8 cellular contexts compared by ENCODE assay signal in genomic region chr5:131671409-131671808, GRCh38. TPM values are rescaled to one million over a fixed set of nuclear protein-coding genes. Genes with fewer than 3 reads are reported as not detected.
DNase-seq lines count a peak whose midpoint lies in the region; ATAC-seq and TF ChIP-seq lines count a peak whose summit lies in the region.

No MANE protein-coding gene starts in this region.

- intact Hi-C loops in natural killer cell (cut with micrococcal nuclease) = no loop called here
- intact Hi-C loops in ovary (cut with DNase I) = no loop called here

- peak; percentile 36 for DNase-seq in EH (ENCODE audit: low read depth)
- DNase-seq in astrocyte of the spinal cord (ENCODE audit: low read depth, low spot score) = peak; percentile 17
- DNase-seq in natural killer cell = no peak
- DNase-seq in DMS53 treated with DMSO at 0.1 percent for 48 hours (lab: John Stamatoyannopoulos, UW; ENCODE audit: unreplicated experiment) = no peak
- no peak for DNase-seq in ovary
- no peak for DNase-seq in DMS79 treated with DMSO at 0.1 percent for 48 hours (lab: John Stamatoyannopoulos, UW)
- no peak for DNase-seq in DMS53 (lab: John Stamatoyannopoulos, UW)

- peaks cover 16% of the 10 kb centered on the region for H3K4me1 ChIP-seq in ovary (ENCODE audit: insufficient read depth)

- in situ Hi-C loops in astrocyte of the spinal cord (cut with HindIII; ENCODE audit: low sequenced_read_pairs) = no loop called here

- H3K4me3 ChIP-seq in astrocyte of the spinal cord (ENCODE audit: low read depth, low read length) (no peak overlapping the region), ovary (no peak overlapping the region)

- TF ChIP-seq CTCF in astrocyte of the spinal cord (IDR thresholded peaks at IDR 0.05; ENCODE audit: low read depth, low read length) = no peak
- TF ChIP-seq CTCF in natural killer cell (IDR thresholded peaks at IDR 0.05) = no peak
- no peak for TF ChIP-seq CTCF in ovary (IDR thresholded peaks at IDR 0.05)

- TF ChIP-seq POLR2A in ovary (IDR thresholded peaks at IDR 0.05) = no peak

- no peaks in the 10 kb centered on the region for H3K9me3 Mint-ChIP-seq in natural killer cell

- H3K9me3 ChIP-seq in ovary = no peaks in the 10 kb centered on the region

- TF ChIP-seq EP300 in ovary (IDR thresholded peaks at IDR 0.05) = no peak

- peak; percentile 47 for ATAC-seq in GM21825 (IDR thresholded peaks at IDR 0.05; ENCODE audit: unreplicated experiment)
- no peak for ATAC-seq in natural killer cell

- H3K4me3 Mint-ChIP-seq in natural killer cell = no peak overlapping the region

- H3K27ac ChIP-seq in ovary = peak overlapping the region in 1 of 2 donors; percentile 78

- no peaks in the 10 kb centered on the region for H3K36me3 Mint-ChIP-seq in natural killer cell

- no peaks in the 10 kb centered on the region for H3K4me1 Mint-ChIP-seq in natural killer cell

- no peaks in the 10 kb centered on the region for H3K27me3 Mint-ChIP-seq in natural killer cell (ENCODE audit: low read depth in 2 of 2)

- H3K27me3 ChIP-seq in ovary = no peaks in the 10 kb centered on the region

- H3K36me3 ChIP-seq in ovary = no peaks in the 10 kb centered on the region

- H3K27ac Mint-ChIP-seq in natural killer cell = peak overlapping the region; percentile 41 to 55

RNA-seq across cellular contexts. Expression of gene RAPGEF6, which starts 36.4 kb away (rescaled TPM):
- total RNA-seq in natural killer cell = 10 to 100 TPM; 30.1 to 61.0 (median 42.1) TPM
- 10 to 100 TPM; 15.6 to 25.8 (median 19.2) TPM for total RNA-seq in ovary
- polyA plus RNA-seq in ovary = 1 to 10 TPM; 4.2 to 6.1 TPM

Comparison
In these comparisons a context has a peak if more than half of its experiments do, and no peak if none do; other contexts are left out.
1. DNase-seq: peak in EH (single experiment) and astrocyte of the spinal cord (single experiment); none in natural killer cell (single experiment), DMS53 treated with DMSO at 0.1 percent for 48 hours (single experiment), ovary (0 of 5), DMS79 treated with DMSO at 0.1 percent for 48 hours (single experiment) and DMS53 (single experiment).